In the genomic region with DNA sequence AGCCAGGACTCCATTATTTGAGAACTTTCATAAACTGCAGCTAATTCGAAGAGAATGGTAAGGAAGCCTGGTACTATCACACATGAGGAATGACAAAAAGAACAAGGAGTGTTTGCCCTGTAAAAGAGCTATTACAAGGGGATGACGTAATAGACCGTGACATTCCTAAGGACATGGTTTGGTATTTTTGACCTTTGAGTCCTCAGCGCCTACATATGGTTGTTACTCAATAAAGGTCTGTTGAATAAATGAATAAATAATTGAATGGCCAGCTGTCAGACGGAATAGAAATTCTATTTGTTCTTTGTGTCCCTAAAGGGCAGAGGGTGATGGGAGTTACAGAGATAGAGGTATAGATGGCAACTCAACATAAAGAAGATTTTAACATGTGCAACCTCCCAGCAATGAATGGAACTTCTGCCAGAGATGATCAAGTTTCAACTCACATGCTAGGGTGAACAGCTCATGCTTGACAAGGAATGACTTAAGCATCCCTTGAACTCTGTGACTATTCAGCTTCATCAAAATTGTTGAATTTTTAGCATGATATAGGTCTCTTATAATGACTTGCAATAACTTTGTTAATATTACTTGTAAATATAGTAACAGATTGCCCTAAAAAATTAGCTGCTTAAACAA, we compare ENCODE assay signal across 2 cellular contexts.
TF ChIP-seq lines count a peak whose summit lies in the region.

No MANE protein-coding gene starts in this region.

TF ChIP-seq in IMR-90, 13 proteins besides CTCF, POLR2A, EP300 and RAD21:
- TF ChIP-seq CHD1 (IDR thresholded peaks at IDR 0.05; ENCODE audit: low read depth, low read length) (no peak), CEBPB (IDR thresholded peaks at IDR 0.05; ENCODE audit: low read depth, low read length) (no peak), BHLHE40 (IDR thresholded peaks at IDR 0.05; ENCODE audit: low read depth, low read length) (peak; percentile 53; the same call in 1 of the 2 replicates), MAZ (IDR thresholded peaks at IDR 0.05; ENCODE audit: borderline replicate concordance, low read depth, low read length) (no peak), RFX5 (IDR thresholded peaks at IDR 0.05; ENCODE audit: low read depth, low read length) (no peak), MAFK (IDR thresholded peaks at IDR 0.05; ENCODE audit: low read depth, low read length) (no peak), FOS (IDR thresholded peaks at IDR 0.05; ENCODE audit: low read depth, low read length) (no peak), NFE2L2 (IDR thresholded peaks at IDR 0.05; ENCODE audit: low read depth, low read length) (no peak), RCOR1 (IDR thresholded peaks at IDR 0.05; ENCODE audit: insufficient replicate concordance, low read length) (no peak)
TF ChIP-seq in IMR-90: peak in this region for 1.

TF ChIP-seq in H1, 55 proteins besides CTCF, POLR2A, EP300 and RAD21:
- peak; percentile 35; the same call in 1 of the 2 replicates for TF ChIP-seq CEBPB (IDR thresholded peaks at IDR 0.05; ENCODE audit: low read depth, low read length)
- TF ChIP-seq RXRA (IDR thresholded peaks at IDR 0.05; ENCODE audit: insufficient read depth, low read depth, low read length) = no peak
- TF ChIP-seq EZH2 (IDR thresholded peaks at IDR 0.05; ENCODE audit: low read depth, low read length, severe bottlenecking) = no peak
